ENCODE assay signal across 8 cellular contexts in the genomic region with DNA sequence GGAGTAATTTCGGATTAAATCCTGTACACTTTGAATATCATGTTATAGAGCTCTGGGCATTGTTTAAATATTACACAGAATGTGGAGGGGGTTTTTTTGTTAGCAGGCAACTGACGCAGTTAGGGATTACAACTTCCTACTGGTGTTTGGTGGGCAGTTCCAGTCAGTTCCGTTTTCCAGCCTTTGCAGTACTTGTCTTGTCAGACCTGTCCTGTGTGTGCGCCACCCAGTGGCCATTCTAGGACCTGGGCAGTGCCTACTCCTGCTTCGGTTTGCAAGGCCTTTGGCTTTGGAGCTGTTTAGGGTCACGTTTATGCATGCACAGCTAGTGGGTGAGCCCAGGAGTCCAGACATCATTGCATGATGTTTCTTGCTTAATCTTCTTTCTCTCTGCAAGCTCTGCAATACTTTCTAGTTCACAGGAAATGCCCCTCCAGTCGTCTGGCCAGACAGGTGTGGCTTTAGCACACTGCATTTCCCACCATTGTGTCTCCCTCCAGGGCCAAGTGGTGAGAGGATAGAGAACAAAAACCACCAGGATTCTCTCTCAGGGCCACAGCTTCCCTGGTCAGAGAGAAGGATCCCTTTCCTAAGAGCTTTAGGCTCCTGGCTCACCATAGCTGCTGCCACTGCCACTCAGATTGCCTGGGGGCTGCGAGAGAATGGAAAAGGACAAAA.
DNase-seq lines count a peak whose midpoint lies in the region; ATAC-seq and TF ChIP-seq lines count a peak whose summit lies in the region.

No MANE protein-coding gene starts in this region.

- CTCF ChIA-PET in A673 (lab: Charles Lee) (interaction anchor here (2.2 kb wide), 1 partner anchor 154 kb away, joined by 18 read pairs; no protein-coding TSS in a partner anchor), activated B cell treated with CpG ODN at 0.5 μM for 24 hours (lab: Charles Lee) (interaction anchor here (0.6 to 4.0 kb wide), 15 partner anchors 8 to 452 kb away, joined by 3 to 38 read pairs (median 4); no protein-coding TSS in a partner anchor)

- no peaks in the 10 kb centered on the region for H3K27me3 ChIP-seq in A673 (replicated peaks; ENCODE audit: insufficient read depth, low read depth, low read length, poor library complexity)

- H3K27ac ChIP-seq in A673 (ENCODE audit: low read depth, low read length, poor library complexity, severe bottlenecking): no peak overlapping the region

- intact Hi-C loops in A673 (cut with micrococcal nuclease; ENCODE audit: unreplicated experiment) (loop anchor here (2.0 to 5.0 kb wide), 2 partner anchors 263 to 469 kb away; no protein-coding TSS in a partner anchor), activated B cell treated with CpG ODN at 0.5 μM for 24 hours (cut with micrococcal nuclease) (loop anchor here (10.0 kb wide), 1 partner anchor 535 kb away; a partner anchor contains a TSS), left colon (cut with DNase I, micrococcal nuclease) (no loop called here)

- TF ChIP-seq CTCF in A673 (conservative IDR thresholded peaks at IDR 0.05; ENCODE audit: low read depth, low read length) (peak; percentile 96), activated B cell treated with CpG ODN at 0.5 μM for 24 hours (IDR thresholded peaks at IDR 0.05) (peak; percentile 75), cardiac fibroblast (IDR thresholded peaks at IDR 0.05; ENCODE audit: low read depth, low read length) (peak; percentile 79)

- H3K27me3 Mint-ChIP-seq in activated B cell treated with CpG ODN at 0.5 μM for 24 hours: no peaks in the 10 kb centered on the region

- H3K4me1 Mint-ChIP-seq in activated B cell treated with CpG ODN at 0.5 μM for 24 hours: peaks cover 25% of the 10 kb centered on the region

- no TSS peak for BruUV-seq in A673 (replicated peaks; lab: Mats Ljungman, UMichigan)

- DNase-seq in A673 (ENCODE audit: low spot score) (peak; percentile 87), NCI-H2171 treated with DMSO at 0.1 percent for 48 hours (lab: John Stamatoyannopoulos, UW) (peak; percentile 61), activated B cell treated with CpG ODN at 0.5 μM for 24 hours (peak; percentile 53), cardiac fibroblast (ENCODE audit: low read depth in 2 of 2) (peak; percentile 84 to 93), left colon (peak; percentile 85 to 93)
- peak; percentile 76 to 89 for DNase-seq in stimulated activated CD4-positive, alpha-beta T cell treated with anti-CD3 and anti-CD28 coated beads, Interleukin-2, amount 100 ng/mL, for 24 hours

- H3K36me3 Mint-ChIP-seq in activated B cell treated with CpG ODN at 0.5 μM for 24 hours (ENCODE audit: low read depth): no peaks in the 10 kb centered on the region

- H3K4me3 ChIP-seq in A673 (ENCODE audit: low read depth, low read length, poor library complexity, severe bottlenecking) (no peak overlapping the region), cardiac fibroblast (replicated peaks in 1 of 2; ENCODE audit: low read depth in 2 of 2, low read length in 2 of 2) (no peak overlapping the region)

- H3K9me3 Mint-ChIP-seq in activated B cell treated with CpG ODN at 0.5 μM for 24 hours: no peaks in the 10 kb centered on the region

- POLR2A ChIA-PET in A673 (lab: Charles Lee; ENCODE audit: low non-redundant PET) (no interaction called here), activated B cell treated with CpG ODN at 0.5 μM for 24 hours (lab: Charles Lee) (no interaction called here)

- no peaks in the 10 kb centered on the region for H3K36me3 ChIP-seq in A673 (ENCODE audit: insufficient read depth, low read length, poor library complexity, severe bottlenecking)

- no peaks in the 10 kb centered on the region for H3K9me3 ChIP-seq in A673 (ENCODE audit: low read depth, low read length, poor library complexity, severe bottlenecking)

- H3K4me1 ChIP-seq in A673 (ENCODE audit: insufficient read depth, low read length, poor library complexity, severe bottlenecking): no peaks in the 10 kb centered on the region

- no peak overlapping the region for H3K27ac Mint-ChIP-seq in activated B cell treated with CpG ODN at 0.5 μM for 24 hours

- ATAC-seq in GM18520 (IDR thresholded peaks at IDR 0.05; ENCODE audit: unreplicated experiment) (peak; percentile 60), HG03064 (IDR thresholded peaks at IDR 0.05; ENCODE audit: low read depth, unreplicated experiment) (peak; percentile 59), activated B cell treated with CpG ODN at 0.5 μM for 24 hours (ENCODE audit: low read depth) (peak; percentile 84), left colon (peak; percentile 91)

- H3K4me3 Mint-ChIP-seq in activated B cell treated with CpG ODN at 0.5 μM for 24 hours: no peak overlapping the region

Comparison
In these comparisons a context has a peak if more than half of its experiments do, and no peak if none do; other contexts are left out.
1. intact Hi-C loops: an anchor here in A673 (2.0 to 5.0 kb wide) and activated B cell treated with CpG ODN at 0.5 μM for 24 hours (10.0 kb wide); none called in left colon.